20 cellular contexts compared by ENCODE assay signal in genomic region chr6:9409126-9409525, GRCh38.
DNase-seq lines count a peak whose midpoint lies in the region; ATAC-seq and TF ChIP-seq lines count a peak whose summit lies in the region.
"Had no signal": no experiment of that assay in that cellular context is flagged by ENCODE, and none has a peak within 500 bp of the region (broad histone marks: within the 10 kb centered on the region; RNA-seq: fewer than 3 reads in every experiment).

No MANE protein-coding gene starts in this region.

- POLR2A ChIA-PET in AG04450 (lab: Yijun Ruan, JAX) (no interaction called here), PC-3 (lab: Charles Lee; ENCODE audit: unreplicated experiment) (no interaction called here)

- intact Hi-C loops in PC-3 (cut with micrococcal nuclease), result loop anchor here (2.0 to 10.0 kb wide), 4 partner anchors 73 to 1020 kb away; no protein-coding TSS in a partner anchor

- ATAC-seq in PC-3 (no peak), HG02973 (IDR thresholded peaks at IDR 0.05; ENCODE audit: unreplicated experiment) (no peak), HG03442 (IDR thresholded peaks at IDR 0.05; ENCODE audit: unreplicated experiment) (no peak), HG02870 (IDR thresholded peaks at IDR 0.05; ENCODE audit: unreplicated experiment) (no peak)

- H3K27me3 ChIP-seq in AG04450 (ENCODE audit: control insufficient read depth, insufficient read depth, low read length), result no peaks in the 10 kb centered on the region
- no peaks in the 10 kb centered on the region for H3K27me3 ChIP-seq in PC-3 (ENCODE audit: low read length)
- H3K27me3 ChIP-seq: BLaER1 treated with 17β-estradiol and CSF1 and Interleukin-3, amounts not matched to agents 10 nM and 100 nM had no signal

- peak overlapping the region; percentile 6; the same call in 1 of the 2 replicates for H3K9ac ChIP-seq in PC-3 (ENCODE audit: low read length)
- H3K9ac ChIP-seq: BLaER1 treated with 17β-estradiol and CSF1 and Interleukin-3, amounts not matched to agents 10 nM and 100 nM; GM23248; KMS-11 had no signal

- no peaks in the 10 kb centered on the region for H3K79me2 ChIP-seq in PC-3 (ENCODE audit: low read length)

- H3K4me3 ChIP-seq in AG04450 (ENCODE audit: low read depth, low read length), result no peak overlapping the region
- no peak overlapping the region for H3K4me3 ChIP-seq in PC-3 (ENCODE audit: low read length)
- H3K4me3 ChIP-seq: BLaER1 treated with 17β-estradiol and CSF1 and Interleukin-3, amounts not matched to agents 10 nM and 100 nM; GM23248; SK-N-MC had no signal

- H4K20me1 ChIP-seq in PC-3 (ENCODE audit: low read length), result no peaks in the 10 kb centered on the region
- H4K20me1 ChIP-seq: BLaER1 treated with 17β-estradiol and CSF1 and Interleukin-3, amounts not matched to agents 10 nM and 100 nM had no signal

- no peaks in the 10 kb centered on the region for H3K36me3 ChIP-seq in PC-3 (ENCODE audit: low read depth, low read length)
- H3K36me3 ChIP-seq: BLaER1 treated with 17β-estradiol and CSF1 and Interleukin-3, amounts not matched to agents 10 nM and 100 nM had no signal

- 0 out of 2 replicates have a peak overlapping the region, but pooled peaks have one; percentile 7 for H2AFZ ChIP-seq in PC-3 (ENCODE audit: low read length)
- H2AFZ ChIP-seq: GM23248 had no signal

- peaks cover 9% of the 10 kb centered on the region for H3F3A ChIP-seq in PC-3 (ENCODE audit: low read length, unreplicated experiment)

- CTCF ChIA-PET in AG04450 (lab: Charles Lee) (interaction anchor here (0.8 kb wide), 1 partner anchor 86 kb away, joined by 3 read pairs; no protein-coding TSS in a partner anchor), PC-3 (lab: Charles Lee) (no interaction called here)

- peaks cover 39% of the 10 kb centered on the region for H3K4me1 ChIP-seq in PC-3 (ENCODE audit: insufficient read depth, low read length)
- H3K4me1 ChIP-seq: BLaER1 treated with 17β-estradiol and CSF1 and Interleukin-3, amounts not matched to agents 10 nM and 100 nM had no signal

- peak overlapping the region; percentile 47 for H3K27ac ChIP-seq in AG04450 (ENCODE audit: low read depth, low read length)
- H3K27ac ChIP-seq in PC-3 (ENCODE audit: low read length), result peak overlapping the region; percentile 66
- H3K27ac ChIP-seq: BLaER1 treated with 17β-estradiol and CSF1 and Interleukin-3, amounts not matched to agents 10 nM and 100 nM; GM23248; KMS-11; RWPE1; SK-N-MC had no signal

- H3K9me2 ChIP-seq in PC-3 (replicated peaks; ENCODE audit: low read length), result no peaks in the 10 kb centered on the region

- H3K9me3 ChIP-seq in AG04450 (ENCODE audit: control insufficient read depth, insufficient read depth, low read length) (no peaks in the 10 kb centered on the region), PC-3 (ENCODE audit: low read length) (no peaks in the 10 kb centered on the region)
- H3K9me3 ChIP-seq: BLaER1 treated with 17β-estradiol and CSF1 and Interleukin-3, amounts not matched to agents 10 nM and 100 nM had no signal

- TF ChIP-seq CTCF in AG04450 (IDR thresholded peaks at IDR 0.05; ENCODE audit: low read depth, low read length) (no peak), PC-3 (conservative IDR thresholded peaks at IDR 0.05; ENCODE audit: low read depth, low read length) (no peak)

- no TSS peak for BruUV-seq in PC-3 (replicated peaks; lab: Mats Ljungman, UMichigan)

- H3K4me2 ChIP-seq in PC-3 (ENCODE audit: low read length), result peak overlapping the region; percentile 18
- H3K4me2 ChIP-seq: BLaER1 treated with 17β-estradiol and CSF1 and Interleukin-3, amounts not matched to agents 10 nM and 100 nM; KMS-11 had no signal

- DNase-seq in NCI-H345 (lab: John Stamatoyannopoulos, UW) (peak; percentile 6), NCI-H345 treated with DMSO at 0.1 percent for 48 hours (lab: John Stamatoyannopoulos, UW; ENCODE audit: unreplicated experiment) (no peak), AG04450 (ENCODE audit: low read depth, low spot score) (no peak), NCI-H1092 (lab: John Stamatoyannopoulos, UW) (peak; percentile 21), PC-3 (no peak)
- DNase-seq: AML-193; CD4-positive, alpha-beta T cell; DMS53; H7; NCI-H446 treated with DMSO at 0.1 percent for 48 hours; NCI-H526; T-helper 9 cell had no signal

Comparison
In these comparisons a context has a peak if more than half of its experiments do, and no peak if none do; other contexts are left out.
1. DNase-seq: peak in NCI-H345 (single experiment) and NCI-H1092 (single experiment); none in NCI-H345 treated with DMSO at 0.1 percent for 48 hours (single experiment), AG04450 (single experiment) and PC-3 (single experiment).